Comparison of ENCODE assay signal across 1 cellular context in the genomic region with DNA sequence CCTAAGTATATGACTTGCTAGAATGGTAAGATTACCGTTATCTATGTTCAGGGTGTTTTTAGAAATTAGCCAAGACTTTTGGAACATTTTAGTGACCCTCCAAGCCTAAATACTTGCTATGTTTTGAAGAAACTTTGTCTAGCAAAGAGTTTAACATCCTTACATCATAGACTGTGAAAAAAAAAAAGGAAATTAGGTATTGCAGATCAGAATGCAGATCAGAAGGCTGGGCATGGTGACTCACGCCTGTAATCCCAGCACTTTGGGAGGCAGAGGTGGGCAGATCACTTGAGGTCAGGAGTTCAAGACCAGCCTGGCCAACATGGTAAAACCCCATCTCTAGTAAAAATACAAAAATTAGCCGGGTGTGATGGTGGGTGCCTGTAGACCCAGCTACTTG. TPM values are rescaled to one million over a fixed set of nuclear protein-coding genes. Genes with fewer than 3 reads are reported as not detected.
"Had no signal": no experiment of that assay in that cellular context is flagged by ENCODE, and none has a peak within 500 bp of the region (broad histone marks: within the 10 kb centered on the region; RNA-seq: fewer than 3 reads in every experiment).

No MANE protein-coding gene starts in this region.

RNA-seq across cellular contexts. Expression of gene MAGI2, which starts 10.7 kb away (rescaled TPM):
- polyA plus RNA-seq: naive thymus-derived CD4-positive, alpha-beta T cell had no signal
